Comparison of ENCODE assay signal across 7 cellular contexts in genomic region chr17:16955011-16955410, GRCh38. TPM values are rescaled to one million over a fixed set of nuclear protein-coding genes. Genes with fewer than 3 reads are reported as not detected.
DNase-seq lines count a peak whose midpoint lies in the region; FAIRE-seq and TF ChIP-seq lines count a peak whose summit lies in the region.
"Not testable (repeated sequence)": the region's sequence is repeated elsewhere in the genome, so short reads cannot be mapped to it uniquely, and the experiment has no call there.
"Had no signal": no experiment of that assay in that cellular context is flagged by ENCODE, and none has a peak within 500 bp of the region (broad histone marks: within the 10 kb centered on the region; RNA-seq: fewer than 3 reads in every experiment).

No MANE protein-coding gene starts in this region.

- H3K27ac ChIP-seq in small intestine (ENCODE audit: low read depth in 1 of 2, low read length in 1 of 2): not testable (repeated sequence)

- H3K9me3 ChIP-seq in small intestine (ENCODE audit: control insufficient read depth, low read depth): not testable (repeated sequence)

- not testable (repeated sequence) for H3K27me3 ChIP-seq in small intestine (ENCODE audit: control insufficient read depth in 2 of 2, insufficient read depth in 2 of 2, low read length in 2 of 2)

- 13 to 50% (median 22%) methylated on average over 6 of the region's 6 CpGs for WGBS in small intestine, 3 donors

- H3K4me1 ChIP-seq in small intestine (ENCODE audit: control insufficient read depth in 2 of 2, insufficient read depth in 1 of 2, low read depth in 1 of 2, low read length in 1 of 2): not testable (repeated sequence)

- not testable (repeated sequence) for H3K36me3 ChIP-seq in small intestine (ENCODE audit: control insufficient read depth in 2 of 2, insufficient read depth in 2 of 2, low read length in 2 of 2)

- DNase-seq in GM12891 (ENCODE audit: insufficient read length, low spot score): not testable (repeated sequence)
- DNase-seq in NCI-H510A treated with DMSO at 0.1 percent for 48 hours (lab: John Stamatoyannopoulos, UW) (peak; percentile 33), globus pallidus (ENCODE audit: low spot score) (peak; percentile 26), medulla oblongata (ENCODE audit: extremely low spot score) (peak; percentile 31), small intestine (peak; percentile 16)
- peak; percentile 13 for DNase-seq in activated CD8-positive, alpha-beta memory T cell treated with anti-CD3 and anti-CD28 coated beads for 24 hours

- H3K4me3 ChIP-seq in small intestine (ENCODE audit: low read depth in 1 of 2, low read length in 2 of 2): not testable (repeated sequence)

- not testable (repeated sequence) for TF ChIP-seq POLR2A in GM12891 (IDR thresholded peaks at IDR 0.05; ENCODE audit: low read depth, low read length)

- FAIRE-seq in GM12891 (lab: Jason Lieb, UNC): peak; percentile 76
- FAIRE-seq in small intestine (lab: Jason Lieb, UNC): not testable (repeated sequence)

RNA-seq across cellular contexts. Expression of gene TNFRSF13B, which starts 16.9 kb away (rescaled TPM):
- polyA plus RNA-seq in GM12891 (2012; ENCODE audit: low read depth, missing spikeins): 125 TPM
- 1 to 10 TPM in 2 of 3 donors, not detected in 1; 2.0 to 3.0 TPM for polyA plus RNA-seq in small intestine
- polyA plus RNA-seq: GM23248 had no signal
